ENCODE assay signal across 19 cellular contexts in the genomic region with DNA sequence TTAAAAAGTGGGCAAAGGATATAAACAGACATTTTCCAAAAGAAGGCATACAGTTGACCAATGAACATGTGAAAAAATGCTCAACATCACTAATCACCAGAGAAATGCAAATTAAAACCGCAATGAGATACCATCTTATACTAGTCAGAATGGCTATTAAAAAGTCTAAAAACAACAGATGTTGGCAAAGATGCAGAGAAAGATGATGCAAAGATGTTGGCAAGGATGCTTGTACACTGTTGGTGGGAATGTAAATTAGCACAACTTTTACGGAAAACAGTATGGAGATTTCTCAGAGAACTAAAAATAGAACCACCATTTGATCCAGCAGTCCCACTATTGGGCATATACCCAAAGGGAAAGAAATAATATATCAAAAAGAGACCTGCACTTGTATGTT. TPM values are rescaled to one million over a fixed set of nuclear protein-coding genes. Genes with fewer than 3 reads are reported as not detected.
DNase-seq lines count a peak whose midpoint lies in the region; ATAC-seq, FAIRE-seq and TF ChIP-seq lines count a peak whose summit lies in the region.
"Had no signal": no experiment of that assay in that cellular context is flagged by ENCODE, and none has a peak within 500 bp of the region (broad histone marks: within the 10 kb centered on the region; RNA-seq: fewer than 3 reads in every experiment).

No MANE protein-coding gene starts in this region.

- POLR2A ChIA-PET in A549 (lab: Yijun Ruan, JAX) = no interaction called here

- H3K27ac ChIP-seq in A549 (no peak overlapping the region), fibroblast of lung (ENCODE audit: insufficient read depth, low read length) (no peak overlapping the region)
- H3K27ac ChIP-seq: coronary artery, gastrocnemius medialis, sigmoid colon had no signal

- no peaks in the 10 kb centered on the region for H3K27me3 ChIP-seq in fibroblast of lung (ENCODE audit: control insufficient read depth, insufficient read depth, low read length)
- H3K27me3 ChIP-seq: gastrocnemius medialis, sigmoid colon had no signal

- no peak for TF ChIP-seq RAD21 in A549 (conservative IDR thresholded peaks at IDR 0.05 in 1 of 2, IDR thresholded peaks at IDR 0.05 in 1 of 2)

- no peaks in the 10 kb centered on the region for H4K20me1 ChIP-seq in fibroblast of lung (ENCODE audit: control insufficient read depth, extremely low read depth, insufficient read depth, low read length)

- H3K4me1 ChIP-seq in A549 = no peaks in the 10 kb centered on the region
- H3K4me1 ChIP-seq in fibroblast of lung (ENCODE audit: control insufficient read depth, extremely low read depth, insufficient read depth, low read length) = no peaks in the 10 kb centered on the region
- H3K4me1 ChIP-seq: gastrocnemius medialis, sigmoid colon had no signal

- H3K9ac ChIP-seq in fibroblast of lung (ENCODE audit: insufficient read depth, low read length) = no peak overlapping the region

- H3K36me3 ChIP-seq in fibroblast of lung (ENCODE audit: control insufficient read depth, insufficient read depth, low read length) = no peaks in the 10 kb centered on the region
- H3K36me3 ChIP-seq: gastrocnemius medialis, sigmoid colon had no signal

- H3K4me3 ChIP-seq in A549 = no peak overlapping the region
- H3K4me3 ChIP-seq in fibroblast of lung (replicated peaks in 1 of 4; ENCODE audit: control extremely low read depth in 1 of 4, insufficient read depth in 1 of 4, low read depth in 3 of 4, low read length in 4 of 4) = no peak overlapping the region
- H3K4me3 ChIP-seq: coronary artery, gastrocnemius medialis, sigmoid colon had no signal

- no peak for TF ChIP-seq EP300 in A549 (IDR thresholded peaks at IDR 0.05)

- 0 out of 3 replicates have a peak, but pooled peaks cover 7% of the 10 kb centered on the region for H3K9me3 ChIP-seq in A549
- no peaks in the 10 kb centered on the region for H3K9me3 ChIP-seq in fibroblast of lung (ENCODE audit: control insufficient read depth, insufficient read depth, low read depth, low read length)
- H3K9me3 ChIP-seq: gastrocnemius medialis, sigmoid colon had no signal

- CTCF ChIA-PET in A549 (lab: Yijun Ruan, JAX) = no interaction called here

- no peak for TF ChIP-seq POLR2A in A549 (IDR thresholded peaks at IDR 0.05; ENCODE audit: low read length)

- WGBS in A549 (ENCODE audit: missing lambda C conversion rate) = 23% methylated on average over 2 of the region's 2 CpGs

- DNase-seq in A549 (ENCODE audit: low read depth in 1 of 2, low spot score in 1 of 2) = no peak
- DNase-seq in GM03348 (ENCODE audit: low spot score) = peak; percentile 17
- DNase-seq in RPMI7951 (ENCODE audit: low read depth) = peak; percentile 72
- peak; percentile 40 to 85 for DNase-seq in fibroblast of lung (ENCODE audit: low read depth in 2 of 2)
- no peak for DNase-seq in occipital lobe (lab: John Stamatoyannopoulos, UW)
- no peak for DNase-seq in cortex of kidney (lab: John Stamatoyannopoulos, UW)
- no peak for DNase-seq in cerebellar cortex (ENCODE audit: low spot score)
- DNase-seq: ACHN; activated CD4-positive, alpha-beta T cell treated with anti-CD3 and anti-CD28 coated beads, Interleukin-2, amount 10 ng/mL, durations not matched to agents 7 days and 5 days; activated naive CD8-positive, alpha-beta T cell treated with anti-CD3 and anti-CD28 coated beads for 36 hours; CD4-positive, alpha-beta memory T cell; gastrocnemius medialis; hypothalamus; left ventricle myocardium superior; NCI-H2081; posterior cingulate gyrus; sigmoid colon had no signal

- H2AFZ ChIP-seq in fibroblast of lung (ENCODE audit: low read length) = no peak overlapping the region

- H3K4me2 ChIP-seq in A549 = no peak overlapping the region
- no peak overlapping the region for H3K4me2 ChIP-seq in fibroblast of lung (ENCODE audit: extremely low read depth, insufficient read depth, low read length)

- H3K79me2 ChIP-seq in fibroblast of lung (ENCODE audit: control insufficient read depth, insufficient read depth, low read length) = no peaks in the 10 kb centered on the region

- TF ChIP-seq CTCF in A549 (IDR thresholded peaks at IDR 0.05) (no peak), fibroblast of lung (conservative IDR thresholded peaks at IDR 0.05 in 1 of 2, IDR thresholded peaks at IDR 0.05 in 1 of 2; ENCODE audit: low read depth in 1 of 2, low read length in 2 of 2) (no peak)

- no peak for ATAC-seq in A549
- no peak for ATAC-seq in GM21367 (IDR thresholded peaks at IDR 0.05; ENCODE audit: unreplicated experiment)
- ATAC-seq: gastrocnemius medialis, left ventricle myocardium superior had no signal

- FAIRE-seq in A549 (lab: Jason Lieb, UNC) = peak; percentile 7

TF ChIP-seq in A549, 52 proteins besides CTCF, POLR2A, EP300 and RAD21:
- TF ChIP-seq RARB (CRISPR knock-in tag; IDR thresholded peaks at IDR 0.05) (no peak), EHMT2 (IDR thresholded peaks at IDR 0.05; ENCODE audit: low read depth) (no peak), HOXA7 (CRISPR knock-in tag; IDR thresholded peaks at IDR 0.05) (no peak), ZNF302 (CRISPR knock-in tag; IDR thresholded peaks at IDR 0.05) (no peak), SMC3 (IDR thresholded peaks at IDR 0.05) (no peak), ZSCAN20 (CRISPR knock-in tag; IDR thresholded peaks at IDR 0.05) (no peak), MAFK (IDR thresholded peaks at IDR 0.05; ENCODE audit: partially characterized antibody) (no peak), RFX5 (IDR thresholded peaks at IDR 0.05) (no peak)
- TF ChIP-seq, protein P1, sequence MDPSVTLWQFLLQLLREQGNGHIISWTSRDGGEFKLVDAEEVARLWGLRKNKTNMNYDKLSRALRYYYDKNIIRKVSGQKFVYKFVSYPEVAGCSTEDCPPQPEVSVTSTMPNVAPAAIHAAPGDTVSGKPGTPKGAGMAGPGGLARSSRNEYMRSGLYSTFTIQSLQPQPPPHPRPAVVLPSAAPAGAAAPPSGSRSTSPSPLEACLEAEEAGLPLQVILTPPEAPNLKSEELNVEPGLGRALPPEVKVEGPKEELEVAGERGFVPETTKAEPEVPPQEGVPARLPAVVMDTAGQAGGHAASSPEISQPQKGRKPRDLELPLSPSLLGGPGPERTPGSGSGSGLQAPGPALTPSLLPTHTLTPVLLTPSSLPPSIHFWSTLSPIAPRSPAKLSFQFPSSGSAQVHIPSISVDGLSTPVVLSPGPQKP (IDR thresholded peaks at IDR 0.05; ENCODE audit: low read depth, low read length) = no peak

RNA-seq across cellular contexts. Expression of a gene that starts 53.5 kb away (rescaled TPM):
- polyA plus RNA-seq in A549 (2011; rRNA removed) (5.3 and 6.6 TPM in 2 replicates), A549 (2017; fragmentation: RNase III; extraction: RNeasy Plus Mini Kit Qiagen cat#74134 plus additional on column Dnase treatment) (7.0 to 7.2 TPM (median 7.0 TPM) in 3 replicates), fibroblast of lung (3.3 and 4.6 TPM in 2 replicates)
- polyA plus RNA-seq in A549 (2012; cell fraction: cytosol; rRNA removed) = 12.3 and 20.7 TPM in 2 replicates
- polyA plus RNA-seq in A549 (2012; cell fraction: nucleus; rRNA removed) = 12.4 and 22.3 TPM in 2 replicates
- polyA minus RNA-seq in A549 (2011; rRNA and poly(A)+ RNA removed) = 5.7 and 8.4 TPM in 2 replicates
- total RNA-seq in RPMI7951 (2014; rRNA removed; shearing (Covaris generic)) = 7.0 and 10.4 TPM in 2 replicates
- total RNA-seq in fibroblast of lung (4.3 and 4.6 TPM in 2 replicates), occipital lobe (8.6 TPM)
- 5.4 and 7.5 TPM in 2 replicates for polyA plus RNA-seq in fibroblast of lung (2012)
- polyA minus RNA-seq in fibroblast of lung (ENCODE audit: low replicate concordance) = 1.4 and 1.8 TPM in 2 replicates

Comparison
In these comparisons a context has a peak if more than half of its experiments do, and no peak if none do; other contexts are left out.
1. DNase-seq: peak in GM03348 (single experiment), RPMI7951 (single experiment) and fibroblast of lung (2 of 2); none in A549 (0 of 2), occipital lobe (single experiment), cortex of kidney (single experiment) and cerebellar cortex (single experiment).